Comparison of ENCODE assay signal across 8 cellular contexts in genomic region chr11:64868904-64869570, GRCh38. TPM values are rescaled to one million over a fixed set of nuclear protein-coding genes. Genes with fewer than 3 reads are reported as not detected.
DNase-seq lines count a peak whose midpoint lies in the region; ATAC-seq and TF ChIP-seq lines count a peak whose summit lies in the region.

No MANE protein-coding gene starts in this region.

- no peak for TF ChIP-seq CTCF in neural crest cell (conservative IDR thresholded peaks at IDR 0.05)
- TF ChIP-seq CTCF in BE2C (IDR thresholded peaks at IDR 0.05; ENCODE audit: low read depth, low read length): no peak

- H3K9me3 ChIP-seq in HAP-1 (no peaks in the 10 kb centered on the region), BE2C (no peaks in the 10 kb centered on the region)

- no peak overlapping the region for H3K4me3 ChIP-seq in HAP-1
- no peak overlapping the region for H3K4me3 ChIP-seq in BE2C (ENCODE audit: low read depth, low read length)

- peak overlapping the region; percentile 66 for H3K27ac Mint-ChIP-seq in neural crest cell (ENCODE audit: unreplicated experiment)

- peaks cover 43% of the 10 kb centered on the region for H3K4me1 Mint-ChIP-seq in neural crest cell

- H3K36me3 Mint-ChIP-seq in neural crest cell (ENCODE audit: low read depth): no peaks in the 10 kb centered on the region

- H3K4me3 Mint-ChIP-seq in neural crest cell: peak overlapping the region; percentile 14

- H3K27me3 Mint-ChIP-seq in neural crest cell (ENCODE audit: low read depth): no peaks in the 10 kb centered on the region

- DNase-seq in EH (ENCODE audit: low read depth) (peak; percentile 81), RKO (ENCODE audit: low spot score) (peak; percentile 59), dedifferentiated amniotic fluid mesenchymal stem cell (ENCODE audit: extremely low spot score) (peak; percentile 61), neural crest cell (ENCODE audit: low read depth, low spot score) (no peak), HAP-1 (ENCODE audit: low spot score in 2 of 2) (no peak), BE2C (no peak)
- no peak for DNase-seq in activated CD4-positive, alpha-beta T cell treated with anti-CD3 and anti-CD28 coated beads, Interleukin-2, amount 50 U/mL, for 1 hour

- H3K4me1 ChIP-seq in HAP-1 (no peaks in the 10 kb centered on the region), BE2C (peaks cover 7% of the 10 kb centered on the region)

- in situ Hi-C loops in HAP-1 (cut with MboI; ENCODE audit: low sequenced_read_pairs): no loop called here

- ATAC-seq in HG03432 (IDR thresholded peaks at IDR 0.05; ENCODE audit: unreplicated experiment): no peak

- H3K9me3 Mint-ChIP-seq in neural crest cell: no peaks in the 10 kb centered on the region

- H3K27me3 ChIP-seq in HAP-1 (ENCODE audit: low read depth) (no peaks in the 10 kb centered on the region), BE2C (no peaks in the 10 kb centered on the region)

- peaks cover 5% of the 10 kb centered on the region for H3K36me3 ChIP-seq in HAP-1 (replicated peaks)
- no peaks in the 10 kb centered on the region for H3K36me3 ChIP-seq in BE2C

RNA-seq across cellular contexts. Expression of gene EHD1, which starts 9.4 kb away (rescaled TPM):
- total RNA-seq in neural crest cell: 74.2 and 77.2 TPM in 2 replicates
- polyA plus RNA-seq in BE2C (2012; ENCODE audit: insufficient read depth, insufficient read length, low read depth): 73.8 TPM

RNA-seq across cellular contexts. Expression of gene CDC42BPG, which starts 24.6 kb away (rescaled TPM):
- total RNA-seq in neural crest cell: 3.0 and 3.5 TPM in 2 replicates
- polyA plus RNA-seq in BE2C (2012; ENCODE audit: insufficient read depth, insufficient read length, low read depth): 0.39 TPM

RNA-seq across cellular contexts. Expression of gene ATG2A, which starts 48.0 kb away (rescaled TPM):
- total RNA-seq in neural crest cell: 24.1 and 24.8 TPM in 2 replicates
- 19.9 TPM for polyA plus RNA-seq in BE2C (2012; ENCODE audit: insufficient read depth, insufficient read length, low read depth)

RNA-seq across cellular contexts. Expression of gene PPP2R5B, which starts 55.5 kb away (rescaled TPM):
- total RNA-seq in neural crest cell: 13.4 and 16.5 TPM in 2 replicates
- 18.3 TPM for polyA plus RNA-seq in BE2C (2012; ENCODE audit: insufficient read depth, insufficient read length, low read depth)

RNA-seq across cellular contexts. Expression of gene MEN1, which starts 58.7 kb away (rescaled TPM):
- 54.8 and 57.9 TPM in 2 replicates for total RNA-seq in neural crest cell
- polyA plus RNA-seq in BE2C (2012; ENCODE audit: insufficient read depth, insufficient read length, low read depth): 45.7 TPM

Comparison
In these comparisons a context has a peak if more than half of its experiments do, and no peak if none do; other contexts are left out.
1. DNase-seq: peak in EH (single experiment), RKO (single experiment) and dedifferentiated amniotic fluid mesenchymal stem cell (single experiment); none in neural crest cell (single experiment), HAP-1 (0 of 2), BE2C (single experiment) and activated CD4-positive, alpha-beta T cell treated with anti-CD3 and anti-CD28 coated beads, Interleukin-2, amount 50 U/mL, for 1 hour (single experiment).